12 cellular contexts compared by ENCODE assay signal in genomic region chr22:49946612-49947295, GRCh38. TPM values are rescaled to one million over a fixed set of nuclear protein-coding genes. Genes with fewer than 3 reads are reported as not detected.
A peak's percentile ranks its signal among the peaks of the same experiment; 100 is the strongest.
DNase-seq lines count a peak whose midpoint lies in the region; ATAC-seq and TF ChIP-seq lines count a peak whose summit lies in the region.
"Had no signal": no experiment of that assay in that cellular context is flagged by ENCODE, and none has a peak within 500 bp of the region (broad histone marks: within the 10 kb centered on the region; RNA-seq: fewer than 3 reads in every experiment).

No MANE protein-coding gene starts in this region.

- WGBS in HUES64: 60% methylated on average over 17 of the region's 17 CpGs
- 67 to 85% methylated on average over 4 to 16 of the region's 17 CpGs for WGBS in body of pancreas, 2 donors
- 84 to 88% methylated on average over 15 to 16 of the region's 17 CpGs for WGBS in GM23248 (ENCODE audit: low coverage in 1 of 2, low lambda C conversion rate in 2 of 2, missing lambda C conversion rate in 2 of 2), 2 experiments
- WGBS in SK-N-SH (ENCODE audit: low lambda C conversion rate): 40% methylated on average over 1 of the region's 17 CpGs

- POLR2A ChIA-PET in SK-N-SH (lab: Yijun Ruan, JAX): interaction anchor here (1.3 kb wide), 1 partner anchor 13 kb away, joined by 3 read pairs; no protein-coding TSS in a partner anchor

- TF ChIP-seq RAD21 in SK-N-SH (IDR thresholded peaks at IDR 0.05; ENCODE audit: low read length): no peak

- TF ChIP-seq POLR2A in body of pancreas (IDR thresholded peaks at IDR 0.05): no peak

- H3K27ac ChIP-seq in CD4-positive, CD25-positive, alpha-beta regulatory T cell (ENCODE audit: insufficient read depth, low read length, poor library complexity, severe bottlenecking): peak overlapping the region; percentile 88
- H3K27ac ChIP-seq in HUES64 (ENCODE audit: low read depth, low read length) (peak overlapping the region; percentile 35; the same call in 1 of the 2 replicates), body of pancreas (peak overlapping the region; percentile 15 to 100 (median 99)), GM23248 (no peak overlapping the region), SK-N-SH (ENCODE audit: low read depth in 2 of 2, low read length in 1 of 2) (no peak overlapping the region)

- H3K4me3 Mint-ChIP-seq in CD4-positive, CD25-positive, alpha-beta regulatory T cell: peak overlapping the region in 1 of 4 donors; percentile 21
- H3K4me3 Mint-ChIP-seq in neural crest cell: peak overlapping the region; percentile 66

- H4K20me1 ChIP-seq in GM23248 (ENCODE audit: insufficient read depth) (no peaks in the 10 kb centered on the region), SK-N-SH (ENCODE audit: insufficient read depth) (no peaks in the 10 kb centered on the region)

- no peaks in the 10 kb centered on the region for H3K27me3 ChIP-seq in CD4-positive, CD25-positive, alpha-beta regulatory T cell (ENCODE audit: control insufficient read depth, insufficient read depth, low read length)
- no peaks in the 10 kb centered on the region for H3K27me3 ChIP-seq in HUES64 (ENCODE audit: insufficient read depth, low read length)
- H3K27me3 ChIP-seq in body of pancreas: no peaks in the 10 kb centered on the region
- H3K27me3 ChIP-seq in GM23248 (replicated peaks; ENCODE audit: insufficient read depth): no peaks in the 10 kb centered on the region
- H3K27me3 ChIP-seq in SK-N-SH (ENCODE audit: insufficient read depth): no peaks in the 10 kb centered on the region

- H3K4me2 ChIP-seq in GM23248 (ENCODE audit: unreplicated experiment) (no peak overlapping the region), SK-N-SH (no peak overlapping the region)

- ATAC-seq in CD4-positive, CD25-positive, alpha-beta regulatory T cell (ENCODE audit: low read depth in 2 of 2): no peak
- ATAC-seq in body of pancreas (no peak), GM18498 (IDR thresholded peaks at IDR 0.05; ENCODE audit: unreplicated experiment) (no peak), GM19351 (IDR thresholded peaks at IDR 0.05; ENCODE audit: unreplicated experiment) (no peak)

- no peaks in the 10 kb centered on the region for H3K36me3 ChIP-seq in CD4-positive, CD25-positive, alpha-beta regulatory T cell (ENCODE audit: control insufficient read depth, insufficient read depth, low read length)
- no peaks in the 10 kb centered on the region for H3K36me3 ChIP-seq in HUES64 (ENCODE audit: insufficient read depth, low read length)
- H3K36me3 ChIP-seq in body of pancreas (replicated peaks in 1 of 2; ENCODE audit: insufficient read depth in 1 of 2, low read depth in 2 of 2): no peaks in the 10 kb centered on the region
- H3K36me3 ChIP-seq in GM23248 (ENCODE audit: low read depth): no peaks in the 10 kb centered on the region
- no peaks in the 10 kb centered on the region for H3K36me3 ChIP-seq in SK-N-SH (replicated peaks in 1 of 2; ENCODE audit: control insufficient read depth in 1 of 2, insufficient read depth in 2 of 2, low read length in 1 of 2)

- no peaks in the 10 kb centered on the region for H3K27me3 Mint-ChIP-seq in CD4-positive, CD25-positive, alpha-beta regulatory T cell
- H3K27me3 Mint-ChIP-seq in neural crest cell (ENCODE audit: low read depth): no peaks in the 10 kb centered on the region

- no peak overlapping the region for H3K4me3 ChIP-seq in CD4-positive, CD25-positive, alpha-beta regulatory T cell (ENCODE audit: low read depth, low read length)
- H3K4me3 ChIP-seq in HUES64 (ENCODE audit: low read length): no peak overlapping the region
- H3K4me3 ChIP-seq in body of pancreas: no peak overlapping the region
- H3K4me3 ChIP-seq in GM23248: no peak overlapping the region
- no peak overlapping the region for H3K4me3 ChIP-seq in SK-N-SH (ENCODE audit: low read depth in 2 of 2, low read length in 1 of 2)

- no peaks in the 10 kb centered on the region for H3K9me3 ChIP-seq in CD4-positive, CD25-positive, alpha-beta regulatory T cell (ENCODE audit: control insufficient read depth in 2 of 2, low read length in 2 of 2)
- no peaks in the 10 kb centered on the region for H3K9me3 ChIP-seq in HUES64 (ENCODE audit: insufficient read depth, low read depth, low read length)
- H3K9me3 ChIP-seq in body of pancreas: no peaks in the 10 kb centered on the region
- H3K9me3 ChIP-seq in GM23248 (ENCODE audit: low read depth): no peaks in the 10 kb centered on the region
- H3K9me3 ChIP-seq in SK-N-SH: no peaks in the 10 kb centered on the region

- no peak overlapping the region for H3K9ac ChIP-seq in HUES64 (ENCODE audit: low read depth, low read length)
- H3K9ac ChIP-seq in GM23248: no peak overlapping the region
- no peak overlapping the region for H3K9ac ChIP-seq in SK-N-SH

- in situ Hi-C loops in GM23248 (cut with MboI): no loop called here

- H3K9me3 Mint-ChIP-seq in CD4-positive, CD25-positive, alpha-beta regulatory T cell: no peaks in the 10 kb centered on the region
- no peaks in the 10 kb centered on the region for H3K9me3 Mint-ChIP-seq in neural crest cell

- no peak overlapping the region for H2AFZ ChIP-seq in GM23248
- no peak overlapping the region for H2AFZ ChIP-seq in SK-N-SH (ENCODE audit: low read depth)

- peaks cover 12% of the 10 kb centered on the region for H3K4me1 ChIP-seq in CD4-positive, CD25-positive, alpha-beta regulatory T cell (ENCODE audit: control insufficient read depth, insufficient read depth, low read length, poor library complexity, severe bottlenecking)
- H3K4me1 ChIP-seq in HUES64 (ENCODE audit: insufficient read depth, low read length) (peaks cover 8% of the 10 kb centered on the region; the same call in 1 of the 2 replicates), body of pancreas (peaks cover 62% of the 10 kb centered on the region), GM23248 (ENCODE audit: insufficient read depth) (peaks cover under 1% of the 10 kb centered on the region), SK-N-SH (ENCODE audit: control insufficient read depth in 1 of 2, insufficient read depth in 2 of 2, low read depth in 1 of 2, low read length in 1 of 2) (peaks cover under 1 to 15% of the 10 kb centered on the region in 2 experiments; a peak in 2 of 4 replicates)

- no peaks in the 10 kb centered on the region for H3F3A ChIP-seq in GM23248 (ENCODE audit: insufficient read depth)
- peaks cover 5% of the 10 kb centered on the region for H3F3A ChIP-seq in SK-N-SH (replicated peaks; ENCODE audit: insufficient read depth)

- intact Hi-C loops in body of pancreas (cut with DNase I): no loop called here

- CTCF ChIA-PET in SK-N-SH (lab: Yijun Ruan, JAX): interaction anchor here (0.8 to 2.4 kb wide), 4 partner anchors 16 to 83 kb away, joined by 3 to 8 read pairs (median 4); no protein-coding TSS in a partner anchor

- peak overlapping the region; percentile 41 to 95 (median 93) for H3K27ac Mint-ChIP-seq in CD4-positive, CD25-positive, alpha-beta regulatory T cell
- peak overlapping the region; percentile 84 for H3K27ac Mint-ChIP-seq in neural crest cell (ENCODE audit: unreplicated experiment)

- peaks cover 4 to 20% (median 7%) of the 10 kb centered on the region in 4 donors for H3K4me1 Mint-ChIP-seq in CD4-positive, CD25-positive, alpha-beta regulatory T cell
- H3K4me1 Mint-ChIP-seq in neural crest cell: peaks cover 18% of the 10 kb centered on the region

- no peak for TF ChIP-seq EP300 in SK-N-SH (IDR thresholded peaks at IDR 0.05; ENCODE audit: borderline replicate concordance in 1 of 2, low read depth in 1 of 2, low read length in 1 of 2)

- no peak for DNase-seq in CD4-positive, CD25-positive, alpha-beta regulatory T cell
- DNase-seq in body of pancreas (peak in 1 of 4 donors; percentile 37), neural crest cell (ENCODE audit: low read depth, low spot score) (no peak), GM23248 (no peak), SK-N-SH (no peak)
- DNase-seq: amniotic stem cell; effector CD4-positive, alpha-beta T cell; HCEC 1CT; NCI-H1930 had no signal

- H3K9me2 ChIP-seq in GM23248 (ENCODE audit: insufficient read depth) (no peaks in the 10 kb centered on the region), SK-N-SH (no peaks in the 10 kb centered on the region)

- TF ChIP-seq CTCF in body of pancreas (IDR thresholded peaks at IDR 0.05) (no peak), neural crest cell (conservative IDR thresholded peaks at IDR 0.05) (no peak), SK-N-SH (IDR thresholded peaks at IDR 0.05) (no peak)

- H3K79me2 ChIP-seq in GM23248 (ENCODE audit: insufficient read depth) (no peaks in the 10 kb centered on the region), SK-N-SH (ENCODE audit: insufficient read depth) (no peaks in the 10 kb centered on the region)

- H3K36me3 Mint-ChIP-seq in CD4-positive, CD25-positive, alpha-beta regulatory T cell: no peaks in the 10 kb centered on the region
- no peaks in the 10 kb centered on the region for H3K36me3 Mint-ChIP-seq in neural crest cell (ENCODE audit: low read depth)

RNA-seq across cellular contexts. Expression of gene PIM3, which starts 13.8 kb away (rescaled TPM):
- 294 TPM for total RNA-seq in CD4-positive, CD25-positive, alpha-beta regulatory T cell
- 10 to 100 TPM; 34.0 to 47.1 (median 40.3) TPM for polyA plus RNA-seq in CD4-positive, CD25-positive, alpha-beta regulatory T cell
- polyA plus RNA-seq in HUES64 (2013, experiment 1 of 2): 12.5 TPM
- polyA plus RNA-seq in HUES64 (2013, experiment 2 of 2): 14.9 TPM
- total RNA-seq in body of pancreas (10 to 100 TPM; 57.3 to 98.9 TPM), neural crest cell (29.9 and 31.0 TPM in 2 replicates)
- 16.2 and 17.3 TPM in 2 replicates for total RNA-seq in GM23248 (2014; rRNA removed; shearing (Covaris generic))
- polyA plus RNA-seq in GM23248 (2016; fragmentation: Nextera tagmentation; extraction: Ambion mirVana) (10.8 TPM in 2 replicates), SK-N-SH (2012; rRNA removed) (9.9 and 15.3 TPM in 2 replicates)
- 6.3 and 10.1 TPM in 2 replicates for polyA plus RNA-seq in SK-N-SH (2012; cell fraction: cytosol; rRNA removed)
- polyA plus RNA-seq in SK-N-SH (2012; cell fraction: nucleus; rRNA removed): 22.4 and 23.7 TPM in 2 replicates

RNA-seq across cellular contexts. Expression of gene CRELD2, which starts 28.3 kb away (rescaled TPM):
- total RNA-seq in CD4-positive, CD25-positive, alpha-beta regulatory T cell: 37.8 TPM
- 10 to 100 TPM; 22.4 to 38.2 (median 31.8) TPM for polyA plus RNA-seq in CD4-positive, CD25-positive, alpha-beta regulatory T cell
- polyA plus RNA-seq in HUES64 (2013, experiment 1 of 2): 26.5 TPM
- 22.8 TPM for polyA plus RNA-seq in HUES64 (2013, experiment 2 of 2)
- total RNA-seq in body of pancreas: 100 to 1,000 TPM in 1 of 2 donors, 10 to 100 TPM in 1; 73.9 to 201 TPM
- total RNA-seq in neural crest cell: 39.6 and 43.8 TPM in 2 replicates
- total RNA-seq in GM23248 (2014; rRNA removed; shearing (Covaris generic)): 57.1 and 73.2 TPM in 2 replicates
- 78.4 and 80.0 TPM in 2 replicates for polyA plus RNA-seq in GM23248 (2016; fragmentation: Nextera tagmentation; extraction: Ambion mirVana)
- polyA plus RNA-seq in SK-N-SH (2012; rRNA removed): 92.5 and 113 TPM in 2 replicates
- polyA plus RNA-seq in SK-N-SH (2012; cell fraction: cytosol; rRNA removed): 66.3 and 80.8 TPM in 2 replicates
- 104 and 142 TPM in 2 replicates for polyA plus RNA-seq in SK-N-SH (2012; cell fraction: nucleus; rRNA removed)

RNA-seq across cellular contexts. Expression of gene ALG12, which starts 28.5 kb away (rescaled TPM):
- 18.1 TPM for total RNA-seq in CD4-positive, CD25-positive, alpha-beta regulatory T cell
- 10 to 100 TPM; 12.6 to 16.9 (median 15.0) TPM for polyA plus RNA-seq in CD4-positive, CD25-positive, alpha-beta regulatory T cell
- 13.5 TPM for polyA plus RNA-seq in HUES64 (2013, experiment 1 of 2)
- polyA plus RNA-seq in HUES64 (2013, experiment 2 of 2): 15.2 TPM
- total RNA-seq in body of pancreas (10 to 100 TPM; 16.2 to 17.9 TPM), neural crest cell (21.2 and 24.7 TPM in 2 replicates)
- total RNA-seq in GM23248 (2014; rRNA removed; shearing (Covaris generic)): 16.9 and 24.4 TPM in 2 replicates
- polyA plus RNA-seq in GM23248 (2016; fragmentation: Nextera tagmentation; extraction: Ambion mirVana) (21.9 and 28.5 TPM in 2 replicates), SK-N-SH (2012; rRNA removed) (7.5 and 9.9 TPM in 2 replicates)
- polyA plus RNA-seq in SK-N-SH (2012; cell fraction: cytosol; rRNA removed): 6.0 and 8.3 TPM in 2 replicates
- polyA plus RNA-seq in SK-N-SH (2012; cell fraction: nucleus; rRNA removed): 23.2 and 25.7 TPM in 2 replicates

Comparison
In these comparisons a context has a peak if more than half of its experiments do, and no peak if none do; other contexts are left out.
1. H3K27ac ChIP-seq: peak in CD4-positive, CD25-positive, alpha-beta regulatory T cell (single experiment), HUES64 (single experiment) and body of pancreas (4 of 4); none in GM23248 (single experiment) and SK-N-SH (0 of 2).